In the genomic region with DNA sequence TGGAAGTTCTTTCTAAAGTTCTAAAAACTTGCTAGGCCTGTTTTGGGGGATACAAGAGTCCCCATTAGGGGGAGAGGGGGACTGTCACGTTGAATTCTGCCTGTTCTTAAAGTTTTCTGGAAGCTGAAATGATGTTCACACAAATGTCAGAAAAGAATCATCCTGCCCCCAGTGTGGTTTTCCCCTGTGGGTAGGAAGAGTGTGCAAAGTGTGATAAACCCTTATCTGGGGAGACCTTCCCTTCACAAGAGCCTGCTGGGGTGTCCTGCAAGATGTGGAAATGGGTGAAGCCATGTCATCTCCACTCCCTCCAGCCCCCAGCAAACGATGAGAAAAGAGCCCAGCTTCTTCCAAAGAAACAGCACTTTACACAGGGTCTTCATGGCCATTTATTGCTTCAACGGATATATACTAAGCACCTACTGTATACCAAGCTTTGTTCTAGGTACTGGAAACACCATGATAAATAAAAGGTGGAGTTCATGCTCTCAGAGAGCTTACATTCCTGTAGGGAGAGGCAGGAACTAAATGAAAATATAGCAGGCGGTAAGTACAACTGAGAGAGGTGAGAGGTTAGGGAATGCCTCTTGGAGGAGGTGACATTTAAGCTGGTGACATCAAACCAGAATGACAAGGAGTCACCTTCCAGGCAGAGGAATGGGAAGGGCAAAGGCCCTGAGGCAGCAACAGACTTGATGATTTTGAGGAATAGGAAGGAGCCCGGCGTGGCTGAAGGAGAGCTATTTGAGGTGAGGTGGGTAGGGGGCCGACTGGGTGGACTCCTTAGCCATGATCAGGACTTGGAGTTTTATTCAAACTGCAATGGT, we compare ENCODE assay signal across 1 cellular context.
TF ChIP-seq lines count a peak whose summit lies in the region.

No MANE protein-coding gene starts in this region.

TF ChIP-seq in K562, 482 proteins besides CTCF, POLR2A, EP300 and RAD21 (continued from another document and continues in another):
- TF ChIP-seq, protein P1, sequence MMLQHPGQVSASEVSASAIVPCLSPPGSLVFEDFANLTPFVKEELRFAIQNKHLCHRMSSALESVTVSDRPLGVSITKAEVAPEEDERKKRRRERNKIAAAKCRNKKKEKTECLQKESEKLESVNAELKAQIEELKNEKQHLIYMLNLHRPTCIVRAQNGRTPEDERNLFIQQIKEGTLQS (IDR thresholded peaks at IDR 0.05) = peak; percentile 72
- TF ChIP-seq, protein P1 (CRISPR knock-in tag; conservative IDR thresholded peaks at IDR 0.05) = no peak
- TF ChIP-seq, protein P2, sequence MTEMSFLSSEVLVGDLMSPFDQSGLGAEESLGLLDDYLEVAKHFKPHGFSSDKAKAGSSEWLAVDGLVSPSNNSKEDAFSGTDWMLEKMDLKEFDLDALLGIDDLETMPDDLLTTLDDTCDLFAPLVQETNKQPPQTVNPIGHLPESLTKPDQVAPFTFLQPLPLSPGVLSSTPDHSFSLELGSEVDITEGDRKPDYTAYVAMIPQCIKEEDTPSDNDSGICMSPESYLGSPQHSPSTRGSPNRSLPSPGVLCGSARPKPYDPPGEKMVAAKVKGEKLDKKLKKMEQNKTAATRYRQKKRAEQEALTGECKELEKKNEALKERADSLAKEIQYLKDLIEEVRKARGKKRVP (CRISPR knock-in tag; IDR thresholded peaks at IDR 0.05) = peak; percentile 84
- peak; percentile 72 for TF ChIP-seq ZNF24 (IDR thresholded peaks at IDR 0.05)
- TF ChIP-seq TGIF2 (CRISPR knock-in tag; IDR thresholded peaks at IDR 0.05) = no peak
- no peak for TF ChIP-seq NUFIP1 (IDR thresholded peaks at IDR 0.05; ENCODE audit: partially characterized antibody)
- TF ChIP-seq RBM15 (IDR thresholded peaks at IDR 0.05; ENCODE audit: insufficient read depth, low read length) = no peak
- peak; percentile 81 for TF ChIP-seq ATF7 (IDR thresholded peaks at IDR 0.05)
- no peak for TF ChIP-seq FUS (optimal IDR thresholded peaks at IDR 0.05; ENCODE audit: low read depth, low read length)
- peak; percentile 28; the same call in 1 of the 2 replicates for TF ChIP-seq L3MBTL2 (IDR thresholded peaks at IDR 0.05)
- TF ChIP-seq DNMT1 (IDR thresholded peaks at IDR 0.05) = no peak
- TF ChIP-seq EZH2 (IDR thresholded peaks at IDR 0.05; ENCODE audit: borderline replicate concordance, low read depth, low read length) = no peak; the same call in 1 of the 2 replicates
- no peak for TF ChIP-seq BRCA1 (IDR thresholded peaks at IDR 0.05)
- no peak for TF ChIP-seq BRCA1 (CRISPR knock-in tag; IDR thresholded peaks at IDR 0.05)
- peak; percentile 59 for TF ChIP-seq KDM5B (IDR thresholded peaks at IDR 0.05; ENCODE audit: insufficient replicate concordance, low read depth, low read length)
- TF ChIP-seq, protein P3, sequence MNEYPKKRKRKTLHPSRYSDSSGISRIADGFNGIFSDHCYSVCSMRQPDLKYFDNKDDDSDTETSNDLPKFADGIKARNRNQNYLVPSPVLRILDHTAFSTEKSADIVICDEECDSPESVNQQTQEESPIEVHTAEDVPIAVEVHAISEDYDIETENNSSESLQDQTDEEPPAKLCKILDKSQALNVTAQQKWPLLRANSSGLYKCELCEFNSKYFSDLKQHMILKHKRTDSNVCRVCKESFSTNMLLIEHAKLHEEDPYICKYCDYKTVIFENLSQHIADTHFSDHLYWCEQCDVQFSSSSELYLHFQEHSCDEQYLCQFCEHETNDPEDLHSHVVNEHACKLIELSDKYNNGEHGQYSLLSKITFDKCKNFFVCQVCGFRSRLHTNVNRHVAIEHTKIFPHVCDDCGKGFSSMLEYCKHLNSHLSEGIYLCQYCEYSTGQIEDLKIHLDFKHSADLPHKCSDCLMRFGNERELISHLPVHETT (CRISPR knock-in tag; conservative IDR thresholded peaks at IDR 0.05 in 1 of 2, IDR thresholded peaks at IDR 0.05 in 1 of 2) = peak in 1 of 2 experiments; percentile 90; a peak in 2 of 4 replicates
- TF ChIP-seq ZNF175 (CRISPR knock-in tag; IDR thresholded peaks at IDR 0.05; ENCODE audit: low read depth) = peak; percentile 94
- TF ChIP-seq, protein P4, sequence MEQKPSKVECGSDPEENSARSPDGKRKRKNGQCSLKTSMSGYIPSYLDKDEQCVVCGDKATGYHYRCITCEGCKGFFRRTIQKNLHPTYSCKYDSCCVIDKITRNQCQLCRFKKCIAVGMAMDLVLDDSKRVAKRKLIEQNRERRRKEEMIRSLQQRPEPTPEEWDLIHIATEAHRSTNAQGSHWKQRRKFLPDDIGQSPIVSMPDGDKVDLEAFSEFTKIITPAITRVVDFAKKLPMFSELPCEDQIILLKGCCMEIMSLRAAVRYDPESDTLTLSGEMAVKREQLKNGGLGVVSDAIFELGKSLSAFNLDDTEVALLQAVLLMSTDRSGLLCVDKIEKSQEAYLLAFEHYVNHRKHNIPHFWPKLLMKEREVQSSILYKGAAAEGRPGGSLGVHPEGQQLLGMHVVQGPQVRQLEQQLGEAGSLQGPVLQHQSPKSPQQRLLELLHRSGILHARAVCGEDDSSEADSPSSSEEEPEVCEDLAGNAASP (IDR thresholded peaks at IDR 0.05) = no peak
- TF ChIP-seq CEBPB (tag; IDR thresholded peaks at IDR 0.05) = peak; percentile 88
- TF ChIP-seq GABPB2 (CRISPR knock-in tag; conservative IDR thresholded peaks at IDR 0.05) = no peak
- peak; percentile 80 for TF ChIP-seq CREB1 (IDR thresholded peaks at IDR 0.05)
- no peak for TF ChIP-seq CREB1 (CRISPR knock-in tag; IDR thresholded peaks at IDR 0.05)
- TF ChIP-seq FOXM1 (IDR thresholded peaks at IDR 0.05; ENCODE audit: low read depth) = peak; percentile 96
- no peak for TF ChIP-seq FOXM1 (CRISPR knock-in tag; IDR thresholded peaks at IDR 0.05; ENCODE audit: low read depth)
- TF ChIP-seq, protein P5, sequence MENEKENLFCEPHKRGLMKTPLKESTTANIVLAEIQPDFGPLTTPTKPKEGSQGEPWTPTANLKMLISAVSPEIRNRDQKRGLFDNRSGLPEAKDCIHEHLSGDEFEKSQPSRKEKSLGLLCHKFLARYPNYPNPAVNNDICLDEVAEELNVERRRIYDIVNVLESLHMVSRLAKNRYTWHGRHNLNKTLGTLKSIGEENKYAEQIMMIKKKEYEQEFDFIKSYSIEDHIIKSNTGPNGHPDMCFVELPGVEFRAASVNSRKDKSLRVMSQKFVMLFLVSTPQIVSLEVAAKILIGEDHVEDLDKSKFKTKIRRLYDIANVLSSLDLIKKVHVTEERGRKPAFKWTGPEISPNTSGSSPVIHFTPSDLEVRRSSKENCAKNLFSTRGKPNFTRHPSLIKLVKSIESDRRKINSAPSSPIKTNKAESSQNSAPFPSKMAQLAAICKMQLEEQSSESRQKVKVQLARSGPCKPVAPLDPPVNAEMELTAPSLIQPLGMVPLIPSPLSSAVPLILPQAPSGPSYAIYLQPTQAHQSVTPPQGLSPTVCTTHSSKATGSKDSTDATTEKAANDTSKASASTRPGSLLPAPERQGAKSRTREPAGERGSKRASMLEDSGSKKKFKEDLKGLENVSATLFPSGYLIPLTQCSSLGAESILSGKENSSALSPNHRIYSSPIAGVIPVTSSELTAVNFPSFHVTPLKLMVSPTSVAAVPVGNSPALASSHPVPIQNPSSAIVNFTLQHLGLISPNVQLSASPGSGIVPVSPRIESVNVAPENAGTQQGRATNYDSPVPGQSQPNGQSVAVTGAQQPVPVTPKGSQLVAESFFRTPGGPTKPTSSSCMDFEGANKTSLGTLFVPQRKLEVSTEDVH (IDR thresholded peaks at IDR 0.05; ENCODE audit: low read depth, partially characterized antibody) = no peak
- 0 out of 2 replicates have a peak, but pooled peaks have one; percentile 60 for TF ChIP-seq PTBP1 (IDR thresholded peaks at IDR 0.05; ENCODE audit: low read depth, low read length)
- peak; percentile 82 for TF ChIP-seq GATAD2A (IDR thresholded peaks at IDR 0.05)
- TF ChIP-seq ELF4 (CRISPR knock-in tag; IDR thresholded peaks at IDR 0.05) = peak; percentile 89
- TF ChIP-seq FOSL1 (tag; conservative IDR thresholded peaks at IDR 0.05) = peak; percentile 73
- TF ChIP-seq, protein P6, sequence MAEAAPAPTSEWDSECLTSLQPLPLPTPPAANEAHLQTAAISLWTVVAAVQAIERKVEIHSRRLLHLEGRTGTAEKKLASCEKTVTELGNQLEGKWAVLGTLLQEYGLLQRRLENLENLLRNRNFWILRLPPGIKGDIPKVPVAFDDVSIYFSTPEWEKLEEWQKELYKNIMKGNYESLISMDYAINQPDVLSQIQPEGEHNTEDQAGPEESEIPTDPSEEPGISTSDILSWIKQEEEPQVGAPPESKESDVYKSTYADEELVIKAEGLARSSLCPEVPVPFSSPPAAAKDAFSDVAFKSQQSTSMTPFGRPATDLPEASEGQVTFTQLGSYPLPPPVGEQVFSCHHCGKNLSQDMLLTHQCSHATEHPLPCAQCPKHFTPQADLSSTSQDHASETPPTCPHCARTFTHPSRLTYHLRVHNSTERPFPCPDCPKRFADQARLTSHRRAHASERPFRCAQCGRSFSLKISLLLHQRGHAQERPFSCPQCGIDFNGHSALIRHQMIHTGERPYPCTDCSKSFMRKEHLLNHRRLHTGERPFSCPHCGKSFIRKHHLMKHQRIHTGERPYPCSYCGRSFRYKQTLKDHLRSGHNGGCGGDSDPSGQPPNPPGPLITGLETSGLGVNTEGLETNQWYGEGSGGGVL (CRISPR knock-in tag; IDR thresholded peaks at IDR 0.05) = no peak
- TF ChIP-seq, protein P7, sequence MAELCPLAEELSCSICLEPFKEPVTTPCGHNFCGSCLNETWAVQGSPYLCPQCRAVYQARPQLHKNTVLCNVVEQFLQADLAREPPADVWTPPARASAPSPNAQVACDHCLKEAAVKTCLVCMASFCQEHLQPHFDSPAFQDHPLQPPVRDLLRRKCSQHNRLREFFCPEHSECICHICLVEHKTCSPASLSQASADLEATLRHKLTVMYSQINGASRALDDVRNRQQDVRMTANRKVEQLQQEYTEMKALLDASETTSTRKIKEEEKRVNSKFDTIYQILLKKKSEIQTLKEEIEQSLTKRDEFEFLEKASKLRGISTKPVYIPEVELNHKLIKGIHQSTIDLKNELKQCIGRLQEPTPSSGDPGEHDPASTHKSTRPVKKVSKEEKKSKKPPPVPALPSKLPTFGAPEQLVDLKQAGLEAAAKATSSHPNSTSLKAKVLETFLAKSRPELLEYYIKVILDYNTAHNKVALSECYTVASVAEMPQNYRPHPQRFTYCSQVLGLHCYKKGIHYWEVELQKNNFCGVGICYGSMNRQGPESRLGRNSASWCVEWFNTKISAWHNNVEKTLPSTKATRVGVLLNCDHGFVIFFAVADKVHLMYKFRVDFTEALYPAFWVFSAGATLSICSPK (IDR thresholded peaks at IDR 0.05; ENCODE audit: borderline replicate concordance) = no peak
- TF ChIP-seq JUND (IDR thresholded peaks at IDR 0.05; ENCODE audit: borderline replicate concordance, low read depth, low read length) = peak; percentile 78; the same call in 1 of the 2 replicates
- peak; percentile 53; the same call in 1 of the 3 replicates for TF ChIP-seq JUND (tag; IDR thresholded peaks at IDR 0.05; ENCODE audit: borderline replicate concordance, low read depth, low read length)
- peak; percentile 86; the same call in 1 of the 2 replicates for TF ChIP-seq TARDBP (IDR thresholded peaks at IDR 0.05)
- TF ChIP-seq, protein P8, sequence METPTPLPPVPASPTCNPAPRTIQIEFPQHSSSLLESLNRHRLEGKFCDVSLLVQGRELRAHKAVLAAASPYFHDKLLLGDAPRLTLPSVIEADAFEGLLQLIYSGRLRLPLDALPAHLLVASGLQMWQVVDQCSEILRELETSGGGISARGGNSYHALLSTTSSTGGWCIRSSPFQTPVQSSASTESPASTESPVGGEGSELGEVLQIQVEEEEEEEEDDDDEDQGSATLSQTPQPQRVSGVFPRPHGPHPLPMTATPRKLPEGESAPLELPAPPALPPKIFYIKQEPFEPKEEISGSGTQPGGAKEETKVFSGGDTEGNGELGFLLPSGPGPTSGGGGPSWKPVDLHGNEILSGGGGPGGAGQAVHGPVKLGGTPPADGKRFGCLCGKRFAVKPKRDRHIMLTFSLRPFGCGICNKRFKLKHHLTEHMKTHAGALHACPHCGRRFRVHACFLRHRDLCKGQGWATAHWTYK (CRISPR knock-in tag; IDR thresholded peaks at IDR 0.05) = peak; percentile 15; the same call in 1 of the 2 replicates
- TF ChIP-seq, protein P9, sequence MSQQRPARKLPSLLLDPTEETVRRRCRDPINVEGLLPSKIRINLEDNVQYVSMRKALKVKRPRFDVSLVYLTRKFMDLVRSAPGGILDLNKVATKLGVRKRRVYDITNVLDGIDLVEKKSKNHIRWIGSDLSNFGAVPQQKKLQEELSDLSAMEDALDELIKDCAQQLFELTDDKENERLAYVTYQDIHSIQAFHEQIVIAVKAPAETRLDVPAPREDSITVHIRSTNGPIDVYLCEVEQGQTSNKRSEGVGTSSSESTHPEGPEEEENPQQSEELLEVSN (IDR thresholded peaks at IDR 0.05; ENCODE audit: borderline replicate concordance in 1 of 2, extremely low read depth in 1 of 2, insufficient read depth in 1 of 2, insufficient read length in 1 of 2, low read depth in 1 of 2, low read length in 1 of 2, poor library complexity in 1 of 2, severe bottlenecking in 1 of 2) = no peak
- TF ChIP-seq CBX3 (IDR thresholded peaks at IDR 0.05; ENCODE audit: borderline replicate concordance in 1 of 2, low read length in 2 of 2) = peak in 1 of 2 experiments; percentile 89; a peak in 2 of 3 replicates
- TF ChIP-seq CBFA2T3 (IDR thresholded peaks at IDR 0.05) = peak; percentile 99
- no peak for TF ChIP-seq PHF8 (IDR thresholded peaks at IDR 0.05; ENCODE audit: borderline replicate concordance, low read length)
- no peak; the same call in 1 of the 2 replicates for TF ChIP-seq NFATC3 (IDR thresholded peaks at IDR 0.05)
- no peak for TF ChIP-seq SREBF1 (IDR thresholded peaks at IDR 0.05; ENCODE audit: borderline replicate concordance, low read depth, low read length)
- TF ChIP-seq NR4A1 (CRISPR knock-in tag; IDR thresholded peaks at IDR 0.05) = no peak
- TF ChIP-seq NR4A1 (tag; IDR thresholded peaks at IDR 0.05) = peak; percentile 40; the same call in 1 of the 2 replicates
- TF ChIP-seq PHF21A (IDR thresholded peaks at IDR 0.05; ENCODE audit: borderline replicate concordance, low read depth) = 0 out of 2 replicates have a peak, but pooled peaks have one; percentile 48
- no peak for TF ChIP-seq ZZZ3 (IDR thresholded peaks at IDR 0.05)
- peak; percentile 18; the same call in 1 of the 2 replicates for TF ChIP-seq MECOM (CRISPR knock-in tag; IDR thresholded peaks at IDR 0.05)
- TF ChIP-seq, protein P10, sequence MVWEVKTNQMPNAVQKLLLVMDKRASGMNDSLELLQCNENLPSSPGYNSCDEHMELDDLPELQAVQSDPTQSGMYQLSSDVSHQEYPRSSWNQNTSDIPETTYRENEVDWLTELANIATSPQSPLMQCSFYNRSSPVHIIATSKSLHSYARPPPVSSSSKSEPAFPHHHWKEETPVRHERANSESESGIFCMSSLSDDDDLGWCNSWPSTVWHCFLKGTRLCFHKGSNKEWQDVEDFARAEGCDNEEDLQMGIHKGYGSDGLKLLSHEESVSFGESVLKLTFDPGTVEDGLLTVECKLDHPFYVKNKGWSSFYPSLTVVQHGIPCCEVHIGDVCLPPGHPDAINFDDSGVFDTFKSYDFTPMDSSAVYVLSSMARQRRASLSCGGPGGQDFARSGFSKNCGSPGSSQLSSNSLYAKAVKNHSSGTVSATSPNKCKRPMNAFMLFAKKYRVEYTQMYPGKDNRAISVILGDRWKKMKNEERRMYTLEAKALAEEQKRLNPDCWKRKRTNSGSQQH (CRISPR knock-in tag; IDR thresholded peaks at IDR 0.05) = no peak
- TF ChIP-seq ELF1 (tag; IDR thresholded peaks at IDR 0.05) = peak; percentile 37; the same call in 1 of the 2 replicates
- 0 out of 2 replicates have a peak, but pooled peaks have one; percentile 34 for TF ChIP-seq ZNF717 (CRISPR knock-in tag; IDR thresholded peaks at IDR 0.05)
- TF ChIP-seq TRIM24 (IDR thresholded peaks at IDR 0.05) = peak; percentile 93 to 94
